ENCODE assay signal across 8 cellular contexts in the genomic region with DNA sequence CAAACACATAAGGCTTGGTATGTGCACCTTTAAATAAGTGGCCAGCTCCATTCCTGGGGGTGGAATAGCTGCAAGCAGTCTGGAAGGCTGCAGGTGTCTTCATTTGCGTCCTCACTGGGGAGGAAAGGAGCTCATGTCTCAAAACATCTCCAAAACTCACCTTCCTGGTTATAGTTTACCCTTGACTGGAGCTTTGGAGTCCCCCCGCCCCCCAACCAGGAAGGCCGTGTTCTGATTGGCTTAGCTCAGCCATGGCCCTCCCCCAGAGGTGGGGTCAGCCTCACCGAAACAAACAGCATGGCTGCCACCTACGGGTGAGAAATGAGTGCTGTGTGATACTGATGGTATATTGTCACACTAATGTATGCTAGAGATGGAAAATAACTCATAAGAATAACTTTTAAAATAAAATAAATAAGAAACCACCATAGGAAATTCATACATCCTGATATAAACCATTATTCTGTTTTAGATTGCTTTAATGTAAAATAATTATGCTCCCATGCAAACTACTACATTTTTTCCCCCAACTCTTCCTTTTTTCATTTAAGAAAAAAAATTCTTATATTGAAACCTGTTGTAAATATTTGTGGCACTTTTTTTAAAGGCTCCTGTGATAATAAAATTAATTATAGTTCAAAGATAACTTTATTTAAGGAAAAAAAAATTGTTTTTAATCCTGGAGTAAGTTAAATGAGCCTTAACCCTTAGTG.
DNase-seq lines count a peak whose midpoint lies in the region; ATAC-seq, FAIRE-seq and TF ChIP-seq lines count a peak whose summit lies in the region.

No MANE protein-coding gene starts in this region.

- H3K36me3 ChIP-seq in neuronal stem cell (replicated peaks in 1 of 2; ENCODE audit: control insufficient read depth in 2 of 2, insufficient read depth in 2 of 2, low read length in 2 of 2) (no peaks in the 10 kb centered on the region), gastrocnemius medialis (no peaks in the 10 kb centered on the region)

- H3K23ac ChIP-seq in neuronal stem cell (ENCODE audit: low read depth, low read length, poor library complexity), result no peak overlapping the region

- no CpG with 5 or more reads among the region's 5 CpGs for WGBS in neuronal stem cell (ENCODE audit: extremely low coverage in 2 of 2, insufficient read length in 2 of 2, insufficient replicate concordance in 1 of 2), 2 donors

- H3K27ac ChIP-seq in neuronal stem cell (replicated peaks; ENCODE audit: low read length) (no peak overlapping the region), gastrocnemius medialis (no peak overlapping the region)

- no peaks in the 10 kb centered on the region for H3K27me3 ChIP-seq in neuronal stem cell (ENCODE audit: control insufficient read depth in 3 of 3, insufficient read depth in 3 of 3, low read depth in 1 of 3, low read length in 3 of 3)
- no peaks in the 10 kb centered on the region for H3K27me3 ChIP-seq in gastrocnemius medialis

- no peak overlapping the region for H4K91ac ChIP-seq in neuronal stem cell (ENCODE audit: low read depth, low read length, poor library complexity)

- no peak overlapping the region for H2BK15ac ChIP-seq in neuronal stem cell (ENCODE audit: low read length)

- no peaks in the 10 kb centered on the region for H3K4me1 Mint-ChIP-seq in activated naive CD4-positive, alpha-beta T cell treated with anti-CD3 and anti-CD28 coated beads for 36 hours (ENCODE audit: low read depth)
- no peaks in the 10 kb centered on the region for H3K4me1 Mint-ChIP-seq in endothelial cell (ENCODE audit: unreplicated experiment)

- H2BK12ac ChIP-seq in neuronal stem cell (ENCODE audit: low read length), result no peak overlapping the region

- ATAC-seq in SK-N-SH treated with all-trans-retinoic acid at 6 μM for 48 hours (peak; percentile 100), gastrocnemius medialis (no peak)

- no peaks in the 10 kb centered on the region for H3K79me1 ChIP-seq in neuronal stem cell (ENCODE audit: low read depth, low read length)

- H3K36me3 Mint-ChIP-seq in activated naive CD4-positive, alpha-beta T cell treated with anti-CD3 and anti-CD28 coated beads for 36 hours (ENCODE audit: low read depth), result no peaks in the 10 kb centered on the region
- H3K36me3 Mint-ChIP-seq in endothelial cell (ENCODE audit: low read depth, unreplicated experiment), result no peaks in the 10 kb centered on the region

- H3K14ac ChIP-seq in neuronal stem cell (ENCODE audit: low read length), result no peak overlapping the region

- TF ChIP-seq CTCF in endothelial cell (IDR thresholded peaks at IDR 0.05; ENCODE audit: unreplicated experiment) (no peak), gastrocnemius medialis (IDR thresholded peaks at IDR 0.05 in 4 of 5, conservative IDR thresholded peaks at IDR 0.05 in 1 of 5) (no peak)

- H3K4me3 Mint-ChIP-seq in activated naive CD4-positive, alpha-beta T cell treated with anti-CD3 and anti-CD28 coated beads for 36 hours, result no peak overlapping the region
- H3K4me3 Mint-ChIP-seq in endothelial cell (ENCODE audit: unreplicated experiment), result no peak overlapping the region

- H2BK120ac ChIP-seq in neuronal stem cell (ENCODE audit: low read depth, low read length), result no peak overlapping the region

- H3K18ac ChIP-seq in neuronal stem cell (ENCODE audit: low read length), result no peak overlapping the region

- H3K4me1 ChIP-seq in neuronal stem cell (ENCODE audit: control insufficient read depth in 2 of 2, insufficient read depth in 1 of 2, low read depth in 1 of 2, low read length in 2 of 2) (no peaks in the 10 kb centered on the region), gastrocnemius medialis (no peaks in the 10 kb centered on the region)

- H3K9me3 ChIP-seq in neuronal stem cell (replicated peaks in 1 of 2; ENCODE audit: control insufficient read depth in 2 of 2, insufficient read depth in 1 of 2, low read depth in 1 of 2, low read length in 2 of 2) (no peaks in the 10 kb centered on the region), gastrocnemius medialis (no peaks in the 10 kb centered on the region)

- H2AFZ ChIP-seq in neuronal stem cell (ENCODE audit: low read length), result peak overlapping the region; percentile 92

- in situ Hi-C loops in KBM-7 (cut with MboI; ENCODE audit: low pct_unique_long_range_greater_than_20kb, low sequenced_read_pairs), result no loop called here
- in situ Hi-C loops in gastrocnemius medialis (cut with MboI; ENCODE audit: low sequenced_read_pairs in 4 of 4), result no loop called here

- peaks cover 3% of the 10 kb centered on the region for H3K27me3 Mint-ChIP-seq in activated naive CD4-positive, alpha-beta T cell treated with anti-CD3 and anti-CD28 coated beads for 36 hours (ENCODE audit: low read depth)
- H3K27me3 Mint-ChIP-seq in endothelial cell (ENCODE audit: unreplicated experiment), result no peaks in the 10 kb centered on the region

- no peak overlapping the region for H4K8ac ChIP-seq in neuronal stem cell (ENCODE audit: low read depth, low read length)

- intact Hi-C loops in activated naive CD4-positive, alpha-beta T cell treated with anti-CD3 and anti-CD28 coated beads for 36 hours (cut with micrococcal nuclease), result loop anchor here (10.0 kb wide), 1 partner anchor 345 kb away; no protein-coding TSS in a partner anchor
- intact Hi-C loops in gastrocnemius medialis (cut with DNase I; ENCODE audit: low total_unique reads), result no loop called here

- peak; percentile 94 for FAIRE-seq in H54 (lab: Jason Lieb, UNC)

- CTCF ChIA-PET in activated naive CD4-positive, alpha-beta T cell treated with anti-CD3 and anti-CD28 coated beads for 36 hours (lab: Charles Lee), result interaction anchor here (0.8 kb wide), 1 partner anchor 8 kb away, joined by 3 read pairs; no protein-coding TSS in a partner anchor

- no peak overlapping the region for H2AK5ac ChIP-seq in neuronal stem cell (ENCODE audit: low read depth, low read length)

- peak; percentile 42 for DNase-seq in activated naive CD4-positive, alpha-beta T cell treated with anti-CD3 and anti-CD28 coated beads for 36 hours
- DNase-seq in activated naive CD4-positive, alpha-beta T cell treated with anti-CD3 and anti-CD28 coated beads, Interleukin-2, amount 50 U/mL, for 16 hours, result no peak
- DNase-seq in H54 (ENCODE audit: insufficient read length, low spot score), result peak; percentile 53
- peak; percentile 86 for DNase-seq in KBM-7
- peak; percentile 64 for DNase-seq in endothelial cell (ENCODE audit: low spot score)
- DNase-seq in neuronal stem cell (ENCODE audit: low spot score), result no peak
- no peak for DNase-seq in gastrocnemius medialis

- H3K4me3 ChIP-seq in neuronal stem cell (ENCODE audit: low read length in 2 of 2), result no peak overlapping the region
- H3K4me3 ChIP-seq in gastrocnemius medialis, result no peak overlapping the region

- H3K27ac Mint-ChIP-seq in activated naive CD4-positive, alpha-beta T cell treated with anti-CD3 and anti-CD28 coated beads for 36 hours, result no peak overlapping the region
- no peak overlapping the region for H3K27ac Mint-ChIP-seq in endothelial cell (ENCODE audit: unreplicated experiment)

- no peaks in the 10 kb centered on the region for H3K9me3 Mint-ChIP-seq in activated naive CD4-positive, alpha-beta T cell treated with anti-CD3 and anti-CD28 coated beads for 36 hours
- no peaks in the 10 kb centered on the region for H3K9me3 Mint-ChIP-seq in endothelial cell (ENCODE audit: unreplicated experiment)

- H2BK5ac ChIP-seq in neuronal stem cell (ENCODE audit: low read length), result no peak overlapping the region

- TF ChIP-seq POLR2A in H54 (IDR thresholded peaks at IDR 0.05; ENCODE audit: low read depth, low read length), result no peak
- TF ChIP-seq POLR2A in gastrocnemius medialis (IDR thresholded peaks at IDR 0.05), result no peak

- no peak overlapping the region for H3K4ac ChIP-seq in neuronal stem cell (ENCODE audit: low read length)

- H3K9ac ChIP-seq in neuronal stem cell (ENCODE audit: low read depth, low read length, poor library complexity), result no peak overlapping the region

- no peak overlapping the region for H3K4me2 ChIP-seq in neuronal stem cell (ENCODE audit: insufficient read depth, low read length, poor library complexity, severe bottlenecking)

TF ChIP-seq in SK-N-SH treated with all-trans-retinoic acid at 6 μM for 48 hours, 23 proteins besides CTCF, POLR2A, EP300 and RAD21 (continues in another document):
- no peak for TF ChIP-seq PPARA (CRISPR knock-in tag; IDR thresholded peaks at IDR 0.05; ENCODE audit: borderline replicate concordance)
- no peak for TF ChIP-seq ARNTL (CRISPR knock-in tag; IDR thresholded peaks at IDR 0.05; ENCODE audit: borderline replicate concordance, low read depth)
- TF ChIP-seq ZNF8 (CRISPR knock-in tag; IDR thresholded peaks at IDR 0.05), result no peak
- TF ChIP-seq ESRRG (CRISPR knock-in tag; IDR thresholded peaks at IDR 0.05), result no peak
- TF ChIP-seq CSRNP3 (CRISPR knock-in tag; IDR thresholded peaks at IDR 0.05), result no peak
- no peak for TF ChIP-seq ISL1 (CRISPR knock-in tag; IDR thresholded peaks at IDR 0.05)
- TF ChIP-seq, protein P1, sequence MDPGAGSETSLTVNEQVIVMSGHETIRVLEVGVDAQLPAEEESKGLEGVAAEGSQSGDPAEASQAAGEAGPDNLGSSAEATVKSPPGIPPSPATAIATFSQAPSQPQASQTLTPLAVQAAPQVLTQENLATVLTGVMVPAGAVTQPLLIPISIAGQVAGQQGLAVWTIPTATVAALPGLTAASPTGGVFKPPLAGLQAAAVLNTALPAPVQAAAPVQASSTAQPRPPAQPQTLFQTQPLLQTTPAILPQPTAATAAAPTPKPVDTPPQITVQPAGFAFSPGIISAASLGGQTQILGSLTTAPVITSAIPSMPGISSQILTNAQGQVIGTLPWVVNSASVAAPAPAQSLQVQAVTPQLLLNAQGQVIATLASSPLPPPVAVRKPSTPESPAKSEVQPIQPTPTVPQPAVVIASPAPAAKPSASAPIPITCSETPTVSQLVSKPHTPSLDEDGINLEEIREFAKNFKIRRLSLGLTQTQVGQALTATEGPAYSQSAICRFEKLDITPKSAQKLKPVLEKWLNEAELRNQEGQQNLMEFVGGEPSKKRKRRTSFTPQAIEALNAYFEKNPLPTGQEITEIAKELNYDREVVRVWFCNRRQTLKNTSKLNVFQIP (CRISPR knock-in tag; IDR thresholded peaks at IDR 0.05; ENCODE audit: borderline replicate concordance, low read depth), result no peak
- no peak for TF ChIP-seq ZFP3 (CRISPR knock-in tag; IDR thresholded peaks at IDR 0.05)
- no peak for TF ChIP-seq TCF4 (CRISPR knock-in tag; IDR thresholded peaks at IDR 0.05; ENCODE audit: borderline replicate concordance)
- TF ChIP-seq ZNF70 (CRISPR knock-in tag; IDR thresholded peaks at IDR 0.05), result no peak

Comparison
In these comparisons a context has a peak if more than half of its experiments do, and no peak if none do; other contexts are left out.
1. DNase-seq: peak in activated naive CD4-positive, alpha-beta T cell treated with anti-CD3 and anti-CD28 coated beads for 36 hours (single experiment), H54 (single experiment), KBM-7 (single experiment) and endothelial cell (single experiment); none in activated naive CD4-positive, alpha-beta T cell treated with anti-CD3 and anti-CD28 coated beads, Interleukin-2, amount 50 U/mL, for 16 hours (single experiment), neuronal stem cell (single experiment) and gastrocnemius medialis (0 of 2).